Comparison of ENCODE assay signal across 1 cellular context in the genomic region with DNA sequence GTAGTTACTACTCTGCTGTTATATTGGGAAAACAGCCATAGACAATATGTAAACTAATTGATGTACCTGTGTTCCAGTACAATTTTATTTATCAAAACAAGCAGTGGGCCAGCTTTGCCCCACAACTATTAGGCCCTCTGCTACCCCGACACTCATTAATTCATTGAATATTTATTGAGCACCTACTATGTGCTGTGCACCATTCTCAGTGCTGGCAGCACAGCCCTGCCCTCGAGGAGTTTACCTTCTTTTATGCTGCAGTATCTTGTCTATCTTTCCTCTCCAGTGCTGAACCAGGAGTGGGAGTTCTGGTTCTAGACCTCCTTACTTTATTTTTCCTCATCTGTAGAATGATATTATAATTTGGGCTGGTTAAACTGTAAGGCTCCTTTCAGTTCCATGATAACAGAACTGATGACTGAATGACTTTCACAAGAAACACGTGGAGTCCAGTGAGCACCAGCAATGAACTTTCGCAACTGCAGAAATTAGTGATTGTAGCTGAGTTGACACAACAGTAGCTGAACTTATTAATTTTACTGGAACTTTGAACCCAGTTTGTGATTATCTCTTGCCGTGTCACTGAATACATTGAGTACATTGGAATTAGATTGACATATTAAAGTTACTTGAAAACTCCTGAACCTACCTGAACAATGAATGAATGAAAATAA.
TF ChIP-seq lines count a peak whose summit lies in the region.

No MANE protein-coding gene starts in this region.

TF ChIP-seq in WTC11, 78 proteins besides CTCF, POLR2A, EP300 and RAD21:
- TF ChIP-seq FOXJ3 (CRISPR knock-in tag; IDR thresholded peaks at IDR 0.05; ENCODE audit: borderline replicate concordance) (no peak), ATF1 (CRISPR knock-in tag; IDR thresholded peaks at IDR 0.05) (no peak), TEAD1 (CRISPR knock-in tag; IDR thresholded peaks at IDR 0.05) (no peak), JAZF1 (CRISPR knock-in tag; IDR thresholded peaks at IDR 0.05) (no peak)
- TF ChIP-seq, protein P1, sequence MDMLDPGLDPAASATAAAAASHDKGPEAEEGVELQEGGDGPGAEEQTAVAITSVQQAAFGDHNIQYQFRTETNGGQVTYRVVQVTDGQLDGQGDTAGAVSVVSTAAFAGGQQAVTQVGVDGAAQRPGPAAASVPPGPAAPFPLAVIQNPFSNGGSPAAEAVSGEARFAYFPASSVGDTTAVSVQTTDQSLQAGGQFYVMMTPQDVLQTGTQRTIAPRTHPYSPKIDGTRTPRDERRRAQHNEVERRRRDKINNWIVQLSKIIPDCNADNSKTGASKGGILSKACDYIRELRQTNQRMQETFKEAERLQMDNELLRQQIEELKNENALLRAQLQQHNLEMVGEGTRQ (CRISPR knock-in tag; IDR thresholded peaks at IDR 0.05) = no peak
- TF ChIP-seq, protein P2, sequence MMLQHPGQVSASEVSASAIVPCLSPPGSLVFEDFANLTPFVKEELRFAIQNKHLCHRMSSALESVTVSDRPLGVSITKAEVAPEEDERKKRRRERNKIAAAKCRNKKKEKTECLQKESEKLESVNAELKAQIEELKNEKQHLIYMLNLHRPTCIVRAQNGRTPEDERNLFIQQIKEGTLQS (CRISPR knock-in tag; conservative IDR thresholded peaks at IDR 0.05) = no peak
- TF ChIP-seq, protein P3, sequence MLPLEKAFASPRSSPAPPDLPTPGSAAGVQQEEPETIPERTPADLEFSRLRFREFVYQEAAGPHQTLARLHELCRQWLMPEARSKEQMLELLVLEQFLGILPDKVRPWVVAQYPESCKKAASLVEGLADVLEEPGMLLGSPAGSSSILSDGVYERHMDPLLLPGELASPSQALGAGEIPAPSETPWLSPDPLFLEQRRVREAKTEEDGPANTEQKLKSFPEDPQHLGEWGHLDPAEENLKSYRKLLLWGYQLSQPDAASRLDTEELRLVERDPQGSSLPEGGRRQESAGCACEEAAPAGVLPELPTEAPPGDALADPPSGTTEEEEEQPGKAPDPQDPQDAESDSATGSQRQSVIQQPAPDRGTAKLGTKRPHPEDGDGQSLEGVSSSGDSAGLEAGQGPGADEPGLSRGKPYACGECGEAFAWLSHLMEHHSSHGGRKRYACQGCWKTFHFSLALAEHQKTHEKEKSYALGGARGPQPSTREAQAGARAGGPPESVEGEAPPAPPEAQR (CRISPR knock-in tag; IDR thresholded peaks at IDR 0.05) = no peak
